11 cellular contexts compared by ENCODE assay signal in genomic region chrX:37846141-37846540, GRCh38. TPM values are rescaled to one million over a fixed set of nuclear protein-coding genes. Genes with fewer than 3 reads are reported as not detected.
A peak's percentile ranks its signal among the peaks of the same experiment; 100 is the strongest.
DNase-seq lines count a peak whose midpoint lies in the region; ATAC-seq and TF ChIP-seq lines count a peak whose summit lies in the region.
"Had no signal": no experiment of that assay in that cellular context is flagged by ENCODE, and none has a peak within 500 bp of the region (broad histone marks: within the 10 kb centered on the region; RNA-seq: fewer than 3 reads in every experiment).

No MANE protein-coding gene starts in this region.

- H3K9ac ChIP-seq in smooth muscle cell (ENCODE audit: low read depth), result peak overlapping the region; percentile 41

- TF ChIP-seq POLR2A in esophagus squamous epithelium (IDR thresholded peaks at IDR 0.05), result no peak

- H2AFZ ChIP-seq in smooth muscle cell (ENCODE audit: low read depth), result no peak overlapping the region

- peaks cover 8% of the 10 kb centered on the region for H3K36me3 Mint-ChIP-seq in activated CD4-positive, alpha-beta memory T cell treated with anti-CD3 and anti-CD28 coated beads, Interleukin-2, amount 10 ng/mL, durations not matched to agents 7 days and 5 days (ENCODE audit: low read depth)

- no peaks in the 10 kb centered on the region for H3K9me3 Mint-ChIP-seq in activated CD4-positive, alpha-beta memory T cell treated with anti-CD3 and anti-CD28 coated beads, Interleukin-2, amount 10 ng/mL, durations not matched to agents 7 days and 5 days

- no peaks in the 10 kb centered on the region for H3F3A ChIP-seq in smooth muscle cell (ENCODE audit: low read depth)

- no peaks in the 10 kb centered on the region for H3K27me3 Mint-ChIP-seq in activated CD4-positive, alpha-beta memory T cell treated with anti-CD3 and anti-CD28 coated beads, Interleukin-2, amount 10 ng/mL, durations not matched to agents 7 days and 5 days

- no peaks in the 10 kb centered on the region for H3K79me2 ChIP-seq in smooth muscle cell (ENCODE audit: low read depth)

- DNase-seq in NCI-H345 (lab: John Stamatoyannopoulos, UW) (peak; percentile 20), NCI-H345 treated with DMSO at 0.1 percent for 48 hours (lab: John Stamatoyannopoulos, UW; ENCODE audit: unreplicated experiment) (no peak), esophagus squamous epithelium (lab: John Stamatoyannopoulos, UW) (no peak), smooth muscle cell (lab: John Stamatoyannopoulos, UW; ENCODE audit: unreplicated experiment) (no peak), RPMI8226 (no peak), HUDEP-2 (lab: John Stamatoyannopoulos, UW; ENCODE audit: unreplicated experiment in 76 of 76) (no peak)
- DNase-seq in activated CD4-positive, alpha-beta memory T cell treated with anti-CD3 and anti-CD28 coated beads, Interleukin-2, amount 10 ng/mL, durations not matched to agents 7 days and 5 days, result no peak
- DNase-seq: activated CD8-positive, alpha-beta memory T cell treated with anti-CD3 and anti-CD28 coated beads for 24 hours; NCI-H510A treated with DMSO at 0.1 percent for 48 hours; upper lobe of left lung had no signal

- H3K4me3 ChIP-seq in esophagus squamous epithelium (peak overlapping the region in 3 of 4 donors; percentile 79 to 81 (median 80)), smooth muscle cell (peak overlapping the region; percentile 60)

- 48 to 65% methylated on average over 3 of the region's 3 CpGs for WGBS in esophagus squamous epithelium, 2 donors
- 58% methylated on average over 3 of the region's 3 CpGs for WGBS in smooth muscle cell (ENCODE audit: low lambda C conversion rate)

- H3K4me2 ChIP-seq in smooth muscle cell, result peak overlapping the region; percentile 84

- peaks cover 16% of the 10 kb centered on the region for H3K4me1 Mint-ChIP-seq in activated CD4-positive, alpha-beta memory T cell treated with anti-CD3 and anti-CD28 coated beads, Interleukin-2, amount 10 ng/mL, durations not matched to agents 7 days and 5 days

- no peaks in the 10 kb centered on the region for H3K9me3 ChIP-seq in esophagus squamous epithelium
- H3K9me3 ChIP-seq in smooth muscle cell (replicated peaks; ENCODE audit: low read depth), result no peaks in the 10 kb centered on the region
- H3K9me3 ChIP-seq: upper lobe of left lung had no signal

- H3K4me1 ChIP-seq in esophagus squamous epithelium, result peaks cover 0 to 25% (median 0%) of the 10 kb centered on the region in 3 donors
- peaks cover 3% of the 10 kb centered on the region for H3K4me1 ChIP-seq in smooth muscle cell (ENCODE audit: low read depth)
- H3K4me1 ChIP-seq: upper lobe of left lung had no signal

- peak overlapping the region; percentile 70 for H3K27ac Mint-ChIP-seq in activated CD4-positive, alpha-beta memory T cell treated with anti-CD3 and anti-CD28 coated beads, Interleukin-2, amount 10 ng/mL, durations not matched to agents 7 days and 5 days

- H3K27ac ChIP-seq in esophagus squamous epithelium (peak overlapping the region; percentile 62 to 95 (median 94)), smooth muscle cell (ENCODE audit: low read depth) (peak overlapping the region; percentile 86)

- ATAC-seq in HG03342 (IDR thresholded peaks at IDR 0.05; ENCODE audit: unreplicated experiment), result no peak

- POLR2A ChIA-PET in activated CD4-positive, alpha-beta memory T cell treated with anti-CD3 and anti-CD28 coated beads, Interleukin-2, amount 10 ng/mL, durations not matched to agents 7 days and 5 days (lab: Charles Lee), result no interaction called here

- intact Hi-C loops in esophagus squamous epithelium (cut with DNase I), result no loop called here

- no peak for TF ChIP-seq CTCF in esophagus squamous epithelium (IDR thresholded peaks at IDR 0.05)
- no peak for TF ChIP-seq CTCF in smooth muscle cell (IDR thresholded peaks at IDR 0.05; ENCODE audit: borderline replicate concordance, insufficient read depth, poor library complexity, severe bottlenecking)

- no peaks in the 10 kb centered on the region for H4K20me1 ChIP-seq in smooth muscle cell (ENCODE audit: low read depth)

- no peaks in the 10 kb centered on the region for H3K27me3 ChIP-seq in esophagus squamous epithelium
- H3K27me3 ChIP-seq in smooth muscle cell (ENCODE audit: low read depth), result no peaks in the 10 kb centered on the region

- H3K36me3 ChIP-seq in esophagus squamous epithelium (peaks cover 0 to 4% (median 0%) of the 10 kb centered on the region in 3 donors), smooth muscle cell (ENCODE audit: low read depth) (no peaks in the 10 kb centered on the region)
- H3K36me3 ChIP-seq: upper lobe of left lung had no signal

- H3K4me3 Mint-ChIP-seq in activated CD4-positive, alpha-beta memory T cell treated with anti-CD3 and anti-CD28 coated beads, Interleukin-2, amount 10 ng/mL, durations not matched to agents 7 days and 5 days, result peak overlapping the region; percentile 75

- CTCF ChIA-PET in activated CD4-positive, alpha-beta memory T cell treated with anti-CD3 and anti-CD28 coated beads, Interleukin-2, amount 10 ng/mL, durations not matched to agents 7 days and 5 days (lab: Charles Lee), result interaction anchor here (0.5 to 0.9 kb wide), 2 partner anchors 27 to 101 kb away, joined by 4 to 5 read pairs; no protein-coding TSS in a partner anchor

RNA-seq across cellular contexts. Expression of gene DYNLT3, which starts 1.2 kb away (rescaled TPM):
- 10 to 100 TPM; 17.8 to 20.5 TPM for total RNA-seq in activated CD4-positive, alpha-beta memory T cell treated with anti-CD3 and anti-CD28 coated beads, Interleukin-2, amount 10 ng/mL, durations not matched to agents 7 days and 5 days
- 10 to 100 TPM; 52.2 to 68.9 (median 60.0) TPM for total RNA-seq in esophagus squamous epithelium
- 89.4 and 112 TPM in 2 replicates for total RNA-seq in smooth muscle cell
- polyA plus RNA-seq in smooth muscle cell, result 75.8 and 77.7 TPM in 2 replicates
